8 cellular contexts compared by ENCODE assay signal in genomic region chr1:44609412-44609767, GRCh38.
DNase-seq lines count a peak whose midpoint lies in the region; ATAC-seq and TF ChIP-seq lines count a peak whose summit lies in the region.

No MANE protein-coding gene starts in this region.

- peak; percentile 58 for TF ChIP-seq CTCF in fibroblast of pulmonary artery (IDR thresholded peaks at IDR 0.05; ENCODE audit: low read length, missing control alignments)

- no peaks in the 10 kb centered on the region for H3K36me3 Mint-ChIP-seq in CD4-positive, CD25-positive, alpha-beta regulatory T cell

- H3K27me3 Mint-ChIP-seq in CD4-positive, CD25-positive, alpha-beta regulatory T cell = peaks cover 6% of the 10 kb centered on the region

- no peak overlapping the region for H3K4me3 Mint-ChIP-seq in CD4-positive, CD25-positive, alpha-beta regulatory T cell

- no peaks in the 10 kb centered on the region for H3K9me3 Mint-ChIP-seq in CD4-positive, CD25-positive, alpha-beta regulatory T cell

- H3K9me3 ChIP-seq in CD4-positive, CD25-positive, alpha-beta regulatory T cell (ENCODE audit: control insufficient read depth in 2 of 2, low read length in 2 of 2) = no peaks in the 10 kb centered on the region

- H3K4me1 Mint-ChIP-seq in CD4-positive, CD25-positive, alpha-beta regulatory T cell = no peaks in the 10 kb centered on the region

- no peak overlapping the region for H3K27ac Mint-ChIP-seq in CD4-positive, CD25-positive, alpha-beta regulatory T cell

- H3K4me1 ChIP-seq in CD4-positive, CD25-positive, alpha-beta regulatory T cell (ENCODE audit: control insufficient read depth, insufficient read depth, low read length, poor library complexity, severe bottlenecking) = no peaks in the 10 kb centered on the region

- H3K4me3 ChIP-seq in CD4-positive, CD25-positive, alpha-beta regulatory T cell (ENCODE audit: low read depth, low read length) = no peak overlapping the region
- no peak overlapping the region for H3K4me3 ChIP-seq in fibroblast of pulmonary artery (replicated peaks; ENCODE audit: low read depth, low read length)

- peak; percentile 8 to 12 (median 10) for DNase-seq in CD4-positive, CD25-positive, alpha-beta regulatory T cell
- DNase-seq in HUDEP-2 (lab: John Stamatoyannopoulos, UW; ENCODE audit: unreplicated experiment in 76 of 76) = peak in 66 of 76 experiments; percentile 6 to 81 (median 57)
- peak; percentile 6 to 7 for DNase-seq in activated CD4-positive, alpha-beta T cell treated with anti-CD3 and anti-CD28 coated beads, Interleukin-2, amount 50 U/mL, for 4 hours
- peak; percentile 46 for DNase-seq in fibroblast of pulmonary artery (ENCODE audit: low read depth)
- peak; percentile 50 for DNase-seq in renal cortical epithelial cell (ENCODE audit: low read depth)
- no peak for DNase-seq in GM19238 (ENCODE audit: insufficient read length, low spot score)
- no peak for DNase-seq in middle frontal gyrus (ENCODE audit: extremely low spot score, low spot score)

- no peak for ATAC-seq in CD4-positive, CD25-positive, alpha-beta regulatory T cell (ENCODE audit: low read depth in 2 of 2)
- ATAC-seq in HG03135 (IDR thresholded peaks at IDR 0.05; ENCODE audit: unreplicated experiment) = no peak

- H3K36me3 ChIP-seq in CD4-positive, CD25-positive, alpha-beta regulatory T cell (ENCODE audit: control insufficient read depth, insufficient read depth, low read length) = no peaks in the 10 kb centered on the region

- H3K27ac ChIP-seq in CD4-positive, CD25-positive, alpha-beta regulatory T cell (ENCODE audit: insufficient read depth, low read length, poor library complexity, severe bottlenecking) = no peak overlapping the region

- no peaks in the 10 kb centered on the region for H3K27me3 ChIP-seq in CD4-positive, CD25-positive, alpha-beta regulatory T cell (ENCODE audit: control insufficient read depth, insufficient read depth, low read length)

Comparison
In these comparisons a context has a peak if more than half of its experiments do, and no peak if none do; other contexts are left out.
1. DNase-seq: peak in CD4-positive, CD25-positive, alpha-beta regulatory T cell (3 of 3), HUDEP-2 (66 of 76), activated CD4-positive, alpha-beta T cell treated with anti-CD3 and anti-CD28 coated beads, Interleukin-2, amount 50 U/mL, for 4 hours (2 of 2), fibroblast of pulmonary artery (single experiment) and renal cortical epithelial cell (single experiment); none in GM19238 (single experiment) and middle frontal gyrus (single experiment).